ENCODE assay signal across 18 cellular contexts in the genomic region with DNA sequence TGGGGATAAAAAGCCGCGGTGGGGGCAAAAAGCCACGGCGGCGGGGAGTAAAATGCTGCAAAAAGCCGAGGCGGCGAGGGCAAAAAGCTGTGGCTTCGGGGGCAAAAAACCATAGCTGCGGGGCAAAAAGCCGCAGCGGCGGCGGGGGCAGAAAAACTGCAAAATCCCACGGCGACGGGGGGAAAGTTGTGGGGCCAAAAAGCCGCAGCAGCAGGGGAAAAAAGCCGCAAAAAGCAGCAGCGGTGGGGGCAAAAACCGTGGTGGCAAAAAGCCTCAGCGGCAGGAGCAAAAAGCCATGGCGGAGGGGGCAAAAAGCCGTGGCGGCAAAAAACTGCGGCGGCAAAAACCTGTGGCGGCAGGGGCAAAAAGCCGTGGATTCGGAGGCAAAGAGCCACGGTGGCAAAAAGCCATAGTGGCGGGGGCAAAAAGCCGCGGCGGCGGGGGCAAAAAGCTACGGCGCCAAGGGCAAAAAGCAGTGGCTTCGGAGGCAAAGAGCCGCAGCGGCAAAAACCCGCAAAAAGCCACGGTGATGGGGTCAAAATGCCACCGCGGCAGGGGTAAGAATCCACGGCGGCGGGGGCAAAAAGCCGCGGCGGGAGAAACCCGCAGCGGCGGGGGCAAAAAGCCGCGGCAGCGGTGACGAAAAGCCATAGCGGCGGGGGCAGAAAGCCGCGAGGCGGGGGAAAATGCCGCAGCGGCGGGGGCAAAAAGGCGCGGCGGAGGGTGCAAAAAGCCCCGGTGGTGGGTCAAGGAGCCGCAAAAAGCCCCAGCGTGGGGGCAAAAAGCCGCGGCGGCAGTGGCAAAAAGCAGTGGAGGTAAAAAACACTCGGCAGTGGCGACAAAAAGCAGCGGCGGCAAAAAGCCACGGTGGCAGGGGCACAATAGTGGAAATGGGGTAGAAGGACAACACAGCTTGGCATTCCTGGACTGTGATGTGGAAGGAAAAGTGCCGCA.
DNase-seq lines count a peak whose midpoint lies in the region; ATAC-seq and TF ChIP-seq lines count a peak whose summit lies in the region.
"Had no signal": no experiment of that assay in that cellular context is flagged by ENCODE, and none has a peak within 500 bp of the region (broad histone marks: within the 10 kb centered on the region; RNA-seq: fewer than 3 reads in every experiment).

No MANE protein-coding gene starts in this region.

- no peaks in the 10 kb centered on the region for H3K4me1 ChIP-seq in RWPE2 (ENCODE audit: insufficient read depth, poor library complexity, severe bottlenecking)
- H3K4me1 ChIP-seq in testis: no peaks in the 10 kb centered on the region
- H3K4me1 ChIP-seq: A549 had no signal

- intact Hi-C loops in testis (cut with DNase I; ENCODE audit: low total_unique reads): no loop called here

- H3K4me1 Mint-ChIP-seq in activated T-cell treated with anti-CD3 and anti-CD28 coated beads, Interleukin-2, amount 50 U/mL, for 24 hours (ENCODE audit: low read depth): no peaks in the 10 kb centered on the region

- H3K27ac ChIP-seq in RWPE2 (ENCODE audit: poor library complexity, severe bottlenecking): no peak overlapping the region
- no peak overlapping the region for H3K27ac ChIP-seq in testis
- H3K27ac ChIP-seq: A549 had no signal

- H3K27me3 Mint-ChIP-seq in activated T-cell treated with anti-CD3 and anti-CD28 coated beads, Interleukin-2, amount 50 U/mL, for 24 hours: peaks cover 24% of the 10 kb centered on the region

- no peak for TF ChIP-seq POLR2A in testis (IDR thresholded peaks at IDR 0.05)

- H3K4me3 ChIP-seq in RWPE2 (ENCODE audit: severe bottlenecking) (no peak overlapping the region), testis (peak overlapping the region; percentile 36), foreskin fibroblast (ENCODE audit: low read depth in 1 of 2, low read length in 2 of 2) (no peak overlapping the region)
- H3K4me3 ChIP-seq: A549 had no signal

- H3K27me3 ChIP-seq in RWPE2 (ENCODE audit: insufficient read depth, poor library complexity, severe bottlenecking) (no peaks in the 10 kb centered on the region), testis (no peaks in the 10 kb centered on the region)

- peaks cover 11% of the 10 kb centered on the region for H3K9me3 Mint-ChIP-seq in activated T-cell treated with anti-CD3 and anti-CD28 coated beads, Interleukin-2, amount 50 U/mL, for 24 hours

- no peak for ATAC-seq in RWPE2 (ENCODE audit: low read depth)
- no peak for ATAC-seq in HG02759 (IDR thresholded peaks at IDR 0.05; ENCODE audit: unreplicated experiment)
- ATAC-seq: A549 had no signal

- peaks cover 5% of the 10 kb centered on the region for H3K36me3 Mint-ChIP-seq in activated T-cell treated with anti-CD3 and anti-CD28 coated beads, Interleukin-2, amount 50 U/mL, for 24 hours (ENCODE audit: low read depth)

- in situ Hi-C loops in G401 (cut with HindIII; ENCODE audit: low sequenced_read_pairs): no loop called here

- peak overlapping the region; percentile 52 for H3K27ac Mint-ChIP-seq in activated T-cell treated with anti-CD3 and anti-CD28 coated beads, Interleukin-2, amount 50 U/mL, for 24 hours
- H3K27ac Mint-ChIP-seq: CD4-positive, alpha-beta T cell had no signal

- no peak overlapping the region for H3K4me3 Mint-ChIP-seq in activated T-cell treated with anti-CD3 and anti-CD28 coated beads, Interleukin-2, amount 50 U/mL, for 24 hours
- H3K4me3 Mint-ChIP-seq: CD4-positive, alpha-beta T cell had no signal

- TF ChIP-seq CTCF in RWPE2 (IDR thresholded peaks at IDR 0.05; ENCODE audit: poor library complexity, severe bottlenecking): no peak
- no peak for TF ChIP-seq CTCF in testis (IDR thresholded peaks at IDR 0.05)
- no peak for TF ChIP-seq CTCF in foreskin fibroblast (IDR thresholded peaks at IDR 0.05; ENCODE audit: low read depth, low read length)

- no peak for DNase-seq in activated T-cell treated with anti-CD3 and anti-CD28 coated beads, Interleukin-2, amount 50 U/mL, for 24 hours
- no peak for DNase-seq in activated T-cell treated with anti-CD3 and anti-CD28 coated beads for 4 hours
- peak; percentile 1 for DNase-seq in Daoy (ENCODE audit: low read depth)
- DNase-seq in RWPE2 (ENCODE audit: low spot score): peak; percentile 19
- no peak for DNase-seq in testis
- DNase-seq in G401 (ENCODE audit: low spot score): no peak
- DNase-seq in foreskin fibroblast: no peak
- DNase-seq: Calu3; CD4-positive, alpha-beta T cell; DMS79 treated with DMSO at 0.1 percent for 48 hours; GF-D8; IMR-90; Kasumi-1; NCI-H187 treated with DMSO at 0.1 percent for 48 hours; NCI-H446; NCI-H774 had no signal

- H3K9me3 ChIP-seq in RWPE2 (ENCODE audit: severe bottlenecking): no peaks in the 10 kb centered on the region
- H3K9me3 ChIP-seq in testis: no peaks in the 10 kb centered on the region
- H3K9me3 ChIP-seq: A549 had no signal

- H3K36me3 ChIP-seq in RWPE2 (ENCODE audit: low read depth) (no peaks in the 10 kb centered on the region), testis (ENCODE audit: low read depth, missing control alignments) (no peaks in the 10 kb centered on the region)

- WGBS in testis, 2 donors: 18 to 25% methylated on average over 76 to 81 of the region's 81 CpGs

Comparison
In these comparisons a context has a peak if more than half of its experiments do, and no peak if none do; other contexts are left out.
1. DNase-seq: peak in Daoy (single experiment) and RWPE2 (single experiment); none in activated T-cell treated with anti-CD3 and anti-CD28 coated beads, Interleukin-2, amount 50 U/mL, for 24 hours (single experiment), activated T-cell treated with anti-CD3 and anti-CD28 coated beads for 4 hours (single experiment), testis (single experiment), G401 (single experiment) and foreskin fibroblast (0 of 2).
2. H3K4me3 ChIP-seq: peak in testis (2 of 2); none in RWPE2 (single experiment) and foreskin fibroblast (0 of 2).